ENCODE assay signal across 23 cellular contexts in the genomic region with DNA sequence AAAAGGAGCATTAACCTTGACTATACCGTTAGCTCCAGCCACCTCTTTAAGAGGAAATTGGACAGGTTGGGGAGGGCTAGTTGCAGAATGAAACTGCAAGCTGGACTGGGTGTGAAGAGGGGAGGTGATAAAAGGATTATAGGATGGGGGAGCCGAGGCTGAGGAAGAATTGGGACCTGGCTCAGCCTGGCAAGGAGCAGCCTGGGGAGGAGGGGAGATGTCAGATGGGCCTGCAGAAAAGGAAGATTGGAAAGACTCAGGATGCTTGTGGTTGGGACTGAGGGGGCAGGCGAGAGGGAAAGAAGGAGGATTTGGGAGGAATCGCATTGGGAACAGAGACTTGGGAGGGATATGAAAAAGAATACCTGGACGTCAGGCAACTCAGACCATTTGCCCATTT.
DNase-seq lines count a peak whose midpoint lies in the region; TF ChIP-seq lines count a peak whose summit lies in the region.
"Had no signal": no experiment of that assay in that cellular context is flagged by ENCODE, and none has a peak within 500 bp of the region (broad histone marks: within the 10 kb centered on the region; RNA-seq: fewer than 3 reads in every experiment).

No MANE protein-coding gene starts in this region.

- H3K27ac ChIP-seq in HUES6 (ENCODE audit: low read depth, low read length) (no peak overlapping the region), endodermal cell (ENCODE audit: low read depth, low read length) (no peak overlapping the region), neuronal stem cell (replicated peaks; ENCODE audit: low read length) (no peak overlapping the region)
- H3K27ac ChIP-seq: BLaER1 had no signal

- H3K4me1 Mint-ChIP-seq in endodermal cell, result peaks cover 6% of the 10 kb centered on the region
- H3K4me1 Mint-ChIP-seq: CD14-positive monocyte had no signal

- H3K14ac ChIP-seq in neuronal stem cell (ENCODE audit: low read length), result no peak overlapping the region

- H3K18ac ChIP-seq in neuronal stem cell (ENCODE audit: low read length), result peak overlapping the region; percentile 17

- WGBS in endodermal cell (ENCODE audit: insufficient coverage in 1 of 2, insufficient read length in 1 of 2), 2 experiments, result 81 to 96% methylated on average over 5 of the region's 5 CpGs
- WGBS in neuronal stem cell (ENCODE audit: extremely low coverage in 2 of 2, insufficient read length in 2 of 2, insufficient replicate concordance in 1 of 2), 2 donors, result no CpG with 5 or more reads among the region's 5 CpGs

- no peak overlapping the region for H2BK15ac ChIP-seq in neuronal stem cell (ENCODE audit: low read length)

- H3K9ac ChIP-seq in HUES6 (ENCODE audit: low read length) (peak overlapping the region; percentile 76), endodermal cell (ENCODE audit: extremely low read depth, low read length, poor library complexity, severe bottlenecking) (no peak overlapping the region), neuronal stem cell (ENCODE audit: low read depth, low read length, poor library complexity) (no peak overlapping the region)
- H3K9ac ChIP-seq: BLaER1 had no signal

- H4K91ac ChIP-seq in neuronal stem cell (ENCODE audit: low read depth, low read length, poor library complexity), result no peak overlapping the region

- H3K27me3 Mint-ChIP-seq in endodermal cell (ENCODE audit: insufficient read depth), result no peaks in the 10 kb centered on the region
- H3K27me3 Mint-ChIP-seq: CD4-positive, alpha-beta memory T cell; CD4-positive, CD25-positive, alpha-beta regulatory T cell had no signal

- no peak overlapping the region for H3K4ac ChIP-seq in neuronal stem cell (ENCODE audit: low read length)

- H3K79me1 ChIP-seq in neuronal stem cell (ENCODE audit: low read depth, low read length), result no peaks in the 10 kb centered on the region

- H3K4me3 Mint-ChIP-seq in endodermal cell, result no peak overlapping the region
- H3K4me3 Mint-ChIP-seq: CD14-positive monocyte; CD4-positive, alpha-beta memory T cell; CD4-positive, CD25-positive, alpha-beta regulatory T cell; CD8-positive, alpha-beta memory T cell had no signal

- H4K8ac ChIP-seq in neuronal stem cell (ENCODE audit: low read depth, low read length), result no peak overlapping the region

- H3K27me3 ChIP-seq in HUES6 (ENCODE audit: control insufficient read depth, insufficient read depth, low read length), result no peaks in the 10 kb centered on the region
- H3K27me3 ChIP-seq in endodermal cell (ENCODE audit: control insufficient read depth, insufficient read depth, low read length, poor library complexity, severe bottlenecking), result no peaks in the 10 kb centered on the region
- H3K27me3 ChIP-seq in neuronal stem cell (ENCODE audit: control insufficient read depth in 3 of 3, insufficient read depth in 3 of 3, low read depth in 1 of 3, low read length in 3 of 3), result no peaks in the 10 kb centered on the region
- H3K27me3 ChIP-seq: BE2C, BLaER1 had no signal

- H3K4me1 ChIP-seq in HUES6 (ENCODE audit: control insufficient read depth, insufficient read depth, low read length) (peaks cover 18% of the 10 kb centered on the region), endodermal cell (ENCODE audit: control insufficient read depth, insufficient read depth, low read length) (no peaks in the 10 kb centered on the region), neuronal stem cell (ENCODE audit: control insufficient read depth in 2 of 2, insufficient read depth in 1 of 2, low read depth in 1 of 2, low read length in 2 of 2) (no peaks in the 10 kb centered on the region)
- H3K4me1 ChIP-seq: BE2C, BLaER1 had no signal

- no peak overlapping the region for H3K23ac ChIP-seq in neuronal stem cell (ENCODE audit: low read depth, low read length, poor library complexity)

- no peaks in the 10 kb centered on the region for H3K36me3 Mint-ChIP-seq in endodermal cell (ENCODE audit: low read depth)
- H3K36me3 Mint-ChIP-seq: CD14-positive monocyte; CD4-positive, alpha-beta memory T cell; CD4-positive, CD25-positive, alpha-beta regulatory T cell; CD8-positive, alpha-beta memory T cell had no signal

- no peak overlapping the region for H2AK5ac ChIP-seq in neuronal stem cell (ENCODE audit: low read depth, low read length)

- H3K9me3 ChIP-seq in HUES6 (ENCODE audit: control insufficient read depth, insufficient read depth, low read depth, low read length) (no peaks in the 10 kb centered on the region; the same call in 1 of the 2 replicates), endodermal cell (ENCODE audit: control insufficient read depth, low read length) (no peaks in the 10 kb centered on the region), neuronal stem cell (replicated peaks in 1 of 2; ENCODE audit: control insufficient read depth in 2 of 2, insufficient read depth in 1 of 2, low read depth in 1 of 2, low read length in 2 of 2) (no peaks in the 10 kb centered on the region)
- H3K9me3 ChIP-seq: BE2C, BLaER1 had no signal

- no peak for TF ChIP-seq CTCF in endodermal cell (conservative IDR thresholded peaks at IDR 0.05)

- peaks cover 6% of the 10 kb centered on the region for H3K9me3 Mint-ChIP-seq in endodermal cell
- H3K9me3 Mint-ChIP-seq: CD14-positive monocyte; CD4-positive, alpha-beta memory T cell had no signal

- H3K36me3 ChIP-seq in HUES6 (ENCODE audit: control insufficient read depth, insufficient read depth, low read length), result no peaks in the 10 kb centered on the region; the same call in 1 of the 2 replicates
- no peaks in the 10 kb centered on the region for H3K36me3 ChIP-seq in endodermal cell (ENCODE audit: control insufficient read depth, insufficient read depth, low read length)
- H3K36me3 ChIP-seq in neuronal stem cell (replicated peaks in 1 of 2; ENCODE audit: control insufficient read depth in 2 of 2, insufficient read depth in 2 of 2, low read length in 2 of 2), result no peaks in the 10 kb centered on the region
- H3K36me3 ChIP-seq: BE2C, BLaER1 had no signal

- H3K27ac Mint-ChIP-seq in endodermal cell, result no peak overlapping the region
- H3K27ac Mint-ChIP-seq: CD14-positive monocyte; CD4-positive, alpha-beta memory T cell; CD4-positive, CD25-positive, alpha-beta regulatory T cell; CD8-positive, alpha-beta memory T cell had no signal

- no peak overlapping the region for H3K4me2 ChIP-seq in neuronal stem cell (ENCODE audit: insufficient read depth, low read length, poor library complexity, severe bottlenecking)
- H3K4me2 ChIP-seq: BLaER1 had no signal

- H2BK120ac ChIP-seq in neuronal stem cell (ENCODE audit: low read depth, low read length), result no peak overlapping the region

- no peak overlapping the region for H2BK5ac ChIP-seq in neuronal stem cell (ENCODE audit: low read length)

- no peak overlapping the region for H2BK12ac ChIP-seq in neuronal stem cell (ENCODE audit: low read length)

- H3K4me3 ChIP-seq in HUES6 (ENCODE audit: low read depth, low read length) (peak overlapping the region; percentile 16; the same call in 1 of the 2 replicates), endodermal cell (ENCODE audit: low read length) (no peak overlapping the region), neuronal stem cell (ENCODE audit: low read length in 2 of 2) (no peak overlapping the region)
- H3K4me3 ChIP-seq: BLaER1, GM12878 had no signal

- DNase-seq in endodermal cell (peak; percentile 56), neuronal stem cell (ENCODE audit: low spot score) (no peak), SHP77 treated with DMSO at 0.1 percent for 48 hours (lab: John Stamatoyannopoulos, UW) (no peak), NCI-H2171 treated with DMSO at 0.1 percent for 48 hours (lab: John Stamatoyannopoulos, UW) (no peak)
- DNase-seq: 8988T; ACHN; BE2C; C1 segment of cervical spinal cord; CD4-positive, alpha-beta memory T cell; CD4-positive, CD25-positive, alpha-beta regulatory T cell; CD8-positive, alpha-beta memory T cell; COR-L47; DMS 273 treated with DMSO at 0.1 percent for 48 hours; DMS153; DMS53; DMS79; DND-41; EL; GDM1 had no signal

- H2AFZ ChIP-seq in neuronal stem cell (ENCODE audit: low read length), result no peak overlapping the region
